14 cellular contexts compared by ENCODE assay signal in the genomic region with DNA sequence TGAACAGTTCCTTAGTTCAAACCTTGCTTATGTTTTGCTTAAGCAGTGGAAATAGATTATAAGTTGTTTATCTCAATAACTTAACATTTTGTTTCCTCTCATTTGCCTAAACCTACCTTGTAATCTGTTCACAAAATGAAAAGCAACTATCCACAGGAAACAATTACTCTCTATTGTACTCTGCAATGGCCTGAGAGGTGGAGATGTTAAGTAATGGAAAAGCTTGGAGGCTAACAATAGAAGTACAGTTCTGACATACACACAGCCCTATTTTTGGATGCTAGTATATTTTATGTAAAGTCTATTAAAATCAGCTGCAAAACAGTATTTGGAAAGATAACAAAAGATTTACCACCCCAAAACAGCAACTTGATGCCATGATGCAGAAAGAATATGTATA.
"Had no signal": no experiment of that assay in that cellular context is flagged by ENCODE, and none has a peak within 500 bp of the region (broad histone marks: within the 10 kb centered on the region; RNA-seq: fewer than 3 reads in every experiment).

No MANE protein-coding gene starts in this region.

- H3K4me1 Mint-ChIP-seq: naive thymus-derived CD4-positive, alpha-beta T cell; nephron progenitor cell had no signal

- H3K27me3 Mint-ChIP-seq: naive thymus-derived CD4-positive, alpha-beta T cell had no signal

- DNase-seq: dorsolateral prefrontal cortex; effector CD8-positive, alpha-beta T cell; gastrocnemius medialis; islet precursor cell; mammary epithelial cell; naive thymus-derived CD4-positive, alpha-beta T cell; nephron progenitor cell; posterior cingulate gyrus; sigmoid colon; stimulated activated naive CD4-positive, alpha-beta T cell; stomach; substantia nigra; transverse colon had no signal

- H3K4me3 Mint-ChIP-seq: naive thymus-derived CD4-positive, alpha-beta T cell; nephron progenitor cell had no signal

- ATAC-seq: gastrocnemius medialis; left lobe of liver; naive thymus-derived CD4-positive, alpha-beta T cell had no signal

- H3K9me3 Mint-ChIP-seq: nephron progenitor cell had no signal

- H3K27ac Mint-ChIP-seq: naive thymus-derived CD4-positive, alpha-beta T cell; nephron progenitor cell had no signal
